Comparison of ENCODE assay signal across 1 cellular context in genomic region chr22:35582861-35583670, GRCh38.
TF ChIP-seq lines count a peak whose summit lies in the region.

No MANE protein-coding gene starts in this region.

TF ChIP-seq in GM23338, 12 proteins besides CTCF, POLR2A, EP300 and RAD21 (continued from another document):
- TF ChIP-seq, protein P1, sequence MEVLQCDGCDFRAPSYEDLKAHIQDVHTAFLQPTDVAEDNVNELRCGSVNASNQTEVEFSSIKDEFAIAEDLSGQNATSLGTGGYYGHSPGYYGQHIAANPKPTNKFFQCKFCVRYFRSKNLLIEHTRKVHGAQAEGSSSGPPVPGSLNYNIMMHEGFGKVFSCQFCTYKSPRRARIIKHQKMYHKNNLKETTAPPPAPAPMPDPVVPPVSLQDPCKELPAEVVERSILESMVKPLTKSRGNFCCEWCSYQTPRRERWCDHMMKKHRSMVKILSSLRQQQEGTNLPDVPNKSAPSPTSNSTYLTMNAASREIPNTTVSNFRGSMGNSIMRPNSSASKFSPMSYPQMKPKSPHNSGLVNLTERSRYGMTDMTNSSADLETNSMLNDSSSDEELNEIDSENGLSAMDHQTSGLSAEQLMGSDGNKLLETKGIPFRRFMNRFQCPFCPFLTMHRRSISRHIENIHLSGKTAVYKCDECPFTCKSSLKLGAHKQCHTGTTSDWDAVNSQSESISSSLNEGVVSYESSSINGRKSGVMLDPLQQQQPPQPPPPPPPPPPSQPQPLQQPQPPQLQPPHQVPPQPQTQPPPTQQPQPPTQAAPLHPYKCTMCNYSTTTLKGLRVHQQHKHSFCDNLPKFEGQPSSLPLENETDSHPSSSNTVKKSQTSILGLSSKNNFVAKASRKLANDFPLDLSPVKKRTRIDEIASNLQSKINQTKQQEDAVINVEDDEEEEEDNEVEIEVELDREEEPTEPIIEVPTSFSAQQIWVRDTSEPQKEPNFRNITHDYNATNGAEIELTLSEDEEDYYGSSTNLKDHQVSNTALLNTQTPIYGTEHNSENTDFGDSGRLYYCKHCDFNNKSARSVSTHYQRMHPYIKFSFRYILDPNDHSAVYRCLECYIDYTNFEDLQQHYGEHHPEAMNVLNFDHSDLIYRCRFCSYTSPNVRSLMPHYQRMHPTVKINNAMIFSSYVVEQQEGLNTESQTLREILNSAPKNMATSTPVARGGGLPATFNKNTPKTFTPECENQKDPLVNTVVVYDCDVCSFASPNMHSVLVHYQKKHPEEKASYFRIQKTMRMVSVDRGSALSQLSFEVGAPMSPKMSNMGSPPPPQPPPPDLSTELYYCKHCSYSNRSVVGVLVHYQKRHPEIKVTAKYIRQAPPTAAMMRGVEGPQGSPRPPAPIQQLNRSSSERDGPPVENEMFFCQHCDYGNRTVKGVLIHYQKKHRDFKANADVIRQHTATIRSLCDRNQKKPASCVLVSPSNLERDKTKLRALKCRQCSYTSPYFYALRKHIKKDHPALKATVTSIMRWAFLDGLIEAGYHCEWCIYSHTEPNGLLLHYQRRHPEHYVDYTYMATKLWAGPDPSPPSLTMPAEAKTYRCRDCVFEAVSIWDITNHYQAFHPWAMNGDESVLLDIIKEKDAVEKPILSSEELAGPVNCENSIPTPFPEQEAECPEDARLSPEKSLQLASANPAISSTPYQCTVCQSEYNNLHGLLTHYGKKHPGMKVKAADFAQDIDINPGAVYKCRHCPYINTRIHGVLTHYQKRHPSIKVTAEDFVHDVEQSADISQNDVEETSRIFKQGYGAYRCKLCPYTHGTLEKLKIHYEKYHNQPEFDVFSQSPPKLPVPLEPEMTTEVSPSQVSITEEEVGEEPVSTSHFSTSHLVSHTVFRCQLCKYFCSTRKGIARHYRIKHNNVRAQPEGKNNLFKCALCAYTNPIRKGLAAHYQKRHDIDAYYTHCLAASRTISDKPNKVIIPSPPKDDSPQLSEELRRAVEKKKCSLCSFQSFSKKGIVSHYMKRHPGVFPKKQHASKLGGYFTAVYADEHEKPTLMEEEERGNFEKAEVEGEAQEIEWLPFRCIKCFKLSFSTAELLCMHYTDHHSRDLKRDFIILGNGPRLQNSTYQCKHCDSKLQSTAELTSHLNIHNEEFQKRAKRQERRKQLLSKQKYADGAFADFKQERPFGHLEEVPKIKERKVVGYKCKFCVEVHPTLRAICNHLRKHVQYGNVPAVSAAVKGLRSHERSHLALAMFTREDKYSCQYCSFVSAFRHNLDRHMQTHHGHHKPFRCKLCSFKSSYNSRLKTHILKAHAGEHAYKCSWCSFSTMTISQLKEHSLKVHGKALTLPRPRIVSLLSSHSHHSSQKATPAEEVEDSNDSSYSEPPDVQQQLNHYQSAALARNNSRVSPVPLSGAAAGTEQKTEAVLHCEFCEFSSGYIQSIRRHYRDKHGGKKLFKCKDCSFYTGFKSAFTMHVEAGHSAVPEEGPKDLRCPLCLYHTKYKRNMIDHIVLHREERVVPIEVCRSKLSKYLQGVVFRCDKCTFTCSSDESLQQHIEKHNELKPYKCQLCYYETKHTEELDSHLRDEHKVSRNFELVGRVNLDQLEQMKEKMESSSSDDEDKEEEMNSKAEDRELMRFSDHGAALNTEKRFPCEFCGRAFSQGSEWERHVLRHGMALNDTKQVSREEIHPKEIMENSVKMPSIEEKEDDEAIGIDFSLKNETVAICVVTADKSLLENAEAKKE (CRISPR knock-in tag; IDR thresholded peaks at IDR 0.05): no peak
- TF ChIP-seq POLR2AphosphoS5 (IDR thresholded peaks at IDR 0.05; ENCODE audit: low read depth) (no peak), ZNF331 (CRISPR knock-in tag; IDR thresholded peaks at IDR 0.05; ENCODE audit: low read depth) (no peak), NANOG (IDR thresholded peaks at IDR 0.05; ENCODE audit: borderline replicate concordance) (no peak)
